8 cellular contexts compared by ENCODE assay signal in genomic region chr7:43834463-43835251, GRCh38. TPM values are rescaled to one million over a fixed set of nuclear protein-coding genes. Genes with fewer than 3 reads are reported as not detected.
DNase-seq lines count a peak whose midpoint lies in the region; ATAC-seq, FAIRE-seq and TF ChIP-seq lines count a peak whose summit lies in the region.

No MANE protein-coding gene starts in this region.

- H3K4me2 ChIP-seq in astrocyte (ENCODE audit: low read length) = no peak overlapping the region

- no peaks in the 10 kb centered on the region for H3K27me3 ChIP-seq in Peyer's patch
- no peaks in the 10 kb centered on the region for H3K27me3 ChIP-seq in astrocyte (ENCODE audit: insufficient read depth, low read length)
- H3K27me3 ChIP-seq in tibial artery = peaks cover 0 to 3% of the 10 kb centered on the region in 2 donors
- H3K27me3 ChIP-seq in tibial nerve = peaks cover 0 to 5% of the 10 kb centered on the region in 2 donors

- H3K4me3 ChIP-seq in GM12875 (ENCODE audit: low read depth, low read length) = peak overlapping the region; percentile 3
- H3K4me3 ChIP-seq in Peyer's patch = peak overlapping the region; percentile 27 to 37 (median 32)
- no peak overlapping the region for H3K4me3 ChIP-seq in astrocyte (ENCODE audit: insufficient read depth, low read depth, low read length)
- peak overlapping the region in 1 of 2 donors; percentile 20 for H3K4me3 ChIP-seq in tibial artery
- H3K4me3 ChIP-seq in tibial nerve = peak overlapping the region in 2 of 4 donors; percentile 22 to 26

- TF ChIP-seq EP300 in tibial nerve (IDR thresholded peaks at IDR 0.05) = no peak

- peak; percentile 38 for ATAC-seq in HG02763 (IDR thresholded peaks at IDR 0.05; ENCODE audit: unreplicated experiment)

- H3K79me2 ChIP-seq in astrocyte (ENCODE audit: insufficient read depth, low read length) = no peaks in the 10 kb centered on the region

- H3K4me1 ChIP-seq in Peyer's patch = peaks cover 0 to 4% (median 0%) of the 10 kb centered on the region in 4 donors
- H3K4me1 ChIP-seq in astrocyte (ENCODE audit: insufficient read depth, low read length) = no peaks in the 10 kb centered on the region
- H3K4me1 ChIP-seq in tibial artery = peaks cover 0 to 8% (median 4%) of the 10 kb centered on the region in 4 donors
- peaks cover 0 to 11% (median 0%) of the 10 kb centered on the region in 4 donors for H3K4me1 ChIP-seq in tibial nerve

- H3K36me3 Mint-ChIP-seq in astrocyte (ENCODE audit: low read depth, unreplicated experiment) = no peaks in the 10 kb centered on the region

- TF ChIP-seq CTCF in GM12875 (IDR thresholded peaks at IDR 0.05; ENCODE audit: borderline replicate concordance, insufficient read depth, low read depth, low read length) = no peak
- no peak for TF ChIP-seq CTCF in Peyer's patch (IDR thresholded peaks at IDR 0.05)
- no peak for TF ChIP-seq CTCF in astrocyte (IDR thresholded peaks at IDR 0.05; ENCODE audit: insufficient read depth, low read depth, low read length)
- no peak for TF ChIP-seq CTCF in tibial artery (IDR thresholded peaks at IDR 0.05)
- no peak for TF ChIP-seq CTCF in tibial nerve (IDR thresholded peaks at IDR 0.05)

- peak in 1 of 3 donors; percentile 24 for DNase-seq in Peyer's patch
- peak; percentile 10 for DNase-seq in astrocyte (ENCODE audit: low read depth)
- peak; percentile 11 for DNase-seq in pons (ENCODE audit: low spot score)
- DNase-seq in posterior vena cava (ENCODE audit: low spot score) = no peak
- no peak for DNase-seq in tibial artery
- DNase-seq in tibial nerve (ENCODE audit: low spot score in 2 of 2) = no peak

- intact Hi-C loops in posterior vena cava (cut with DNase I) (loop anchor here (5.0 kb wide), 1 partner anchor 252 kb away; the partner anchor contains the start of gene STK17A (in 2 of the 2)), tibial artery (cut with DNase I; ENCODE audit: low total_unique reads) (loop anchor here (5.0 to 10.0 kb wide), 2 partner anchors 107 to 250 kb away; partner anchors contain the start of genes COA1 and STK17A)

- peaks cover 17% of the 10 kb centered on the region for H3K9me3 Mint-ChIP-seq in astrocyte (ENCODE audit: unreplicated experiment)

- H3K4me3 Mint-ChIP-seq in astrocyte (ENCODE audit: unreplicated experiment) = no peak overlapping the region

- H3K36me3 ChIP-seq in Peyer's patch = no peaks in the 10 kb centered on the region
- no peaks in the 10 kb centered on the region for H3K36me3 ChIP-seq in astrocyte (ENCODE audit: insufficient read depth, low read length)
- H3K36me3 ChIP-seq in tibial artery = no peaks in the 10 kb centered on the region
- no peaks in the 10 kb centered on the region for H3K36me3 ChIP-seq in tibial nerve

- no peaks in the 10 kb centered on the region for H4K20me1 ChIP-seq in astrocyte (ENCODE audit: insufficient read depth, low read length)

- FAIRE-seq in astrocyte (lab: Jason Lieb, UNC) = no peak

- H3K27ac Mint-ChIP-seq in astrocyte (ENCODE audit: unreplicated experiment) = no peak overlapping the region

- H3K9me3 ChIP-seq in Peyer's patch (peaks cover 0 to 4% (median 0%) of the 10 kb centered on the region in 4 donors), astrocyte (ENCODE audit: insufficient read depth, low read depth, low read length) (peaks cover 3% of the 10 kb centered on the region), tibial artery (no peaks in the 10 kb centered on the region), tibial nerve (no peaks in the 10 kb centered on the region)

- no peaks in the 10 kb centered on the region for H3K27me3 Mint-ChIP-seq in astrocyte (ENCODE audit: low read depth, unreplicated experiment)

- TF ChIP-seq POLR2A in Peyer's patch (IDR thresholded peaks at IDR 0.05) = no peak
- no peak for TF ChIP-seq POLR2A in tibial nerve (IDR thresholded peaks at IDR 0.05)

- H3K9ac ChIP-seq in astrocyte (ENCODE audit: low read length) = no peak overlapping the region

- H3K27ac ChIP-seq in Peyer's patch (peak overlapping the region in 2 of 4 donors; percentile 12 to 28), astrocyte (ENCODE audit: low read depth, low read length) (no peak overlapping the region), tibial artery (no peak overlapping the region), tibial nerve (no peak overlapping the region)

- 64 to 69% methylated on average over 8 of the region's 8 CpGs for WGBS in tibial nerve, 2 donors

- H3K4me1 Mint-ChIP-seq in astrocyte (ENCODE audit: low read depth, unreplicated experiment) = no peaks in the 10 kb centered on the region

- H2AFZ ChIP-seq in astrocyte (ENCODE audit: low read depth, low read length) = no peak overlapping the region

RNA-seq across cellular contexts. Expression of gene MRPS24, which starts 34.7 kb away (rescaled TPM):
- total RNA-seq in Peyer's patch = 100 to 1,000 TPM in 1 of 4 donors, 10 to 100 TPM in 3; 66.9 to 121 (median 74.2) TPM
- total RNA-seq in astrocyte = 93.9 and 95.0 TPM in 2 replicates
- total RNA-seq in posterior vena cava = 10 to 100 TPM; 58.0 to 59.9 TPM
- 10 to 100 TPM; 61.8 to 90.2 (median 82.3) TPM for total RNA-seq in tibial nerve

Comparison
In these comparisons a context has a peak if more than half of its experiments do, and no peak if none do; other contexts are left out.
1. DNase-seq: peak in astrocyte (single experiment) and pons (single experiment); none in posterior vena cava (single experiment), tibial artery (0 of 2) and tibial nerve (0 of 2).